1 cellular context compared by ENCODE assay signal in genomic region chr10:97267671-97268070, GRCh38.
TF ChIP-seq lines count a peak whose summit lies in the region.

No MANE protein-coding gene starts in this region.

TF ChIP-seq in GM23338, 12 proteins besides CTCF, POLR2A, EP300 and RAD21 (continued from another document):
- TF ChIP-seq REST (IDR thresholded peaks at IDR 0.05; ENCODE audit: unreplicated experiment): no peak
- no peak for TF ChIP-seq NANOG (IDR thresholded peaks at IDR 0.05; ENCODE audit: borderline replicate concordance)
- TF ChIP-seq CREB1 (CRISPR knock-in tag; IDR thresholded peaks at IDR 0.05; ENCODE audit: low read depth): no peak
- no peak for TF ChIP-seq EZH2phosphoT487 (IDR thresholded peaks at IDR 0.05; ENCODE audit: unreplicated experiment)
- TF ChIP-seq ZNF462 (CRISPR knock-in tag; IDR thresholded peaks at IDR 0.05): no peak
- TF ChIP-seq EZH2 (IDR thresholded peaks at IDR 0.05; ENCODE audit: low read depth, unreplicated experiment): no peak
- TF ChIP-seq JUNB (IDR thresholded peaks at IDR 0.05; ENCODE audit: unreplicated experiment): no peak
- no peak for TF ChIP-seq ETS1 (IDR thresholded peaks at IDR 0.05)
- TF ChIP-seq ZNF331 (CRISPR knock-in tag; IDR thresholded peaks at IDR 0.05; ENCODE audit: low read depth): no peak
- TF ChIP-seq POLR2AphosphoS5 (IDR thresholded peaks at IDR 0.05; ENCODE audit: low read depth): no peak
- no peak for TF ChIP-seq ZNF114 (CRISPR knock-in tag; IDR thresholded peaks at IDR 0.05)
TF ChIP-seq in GM23338: peak in this region for 0.
